Comparison of ENCODE assay signal across 7 cellular contexts in the genomic region with DNA sequence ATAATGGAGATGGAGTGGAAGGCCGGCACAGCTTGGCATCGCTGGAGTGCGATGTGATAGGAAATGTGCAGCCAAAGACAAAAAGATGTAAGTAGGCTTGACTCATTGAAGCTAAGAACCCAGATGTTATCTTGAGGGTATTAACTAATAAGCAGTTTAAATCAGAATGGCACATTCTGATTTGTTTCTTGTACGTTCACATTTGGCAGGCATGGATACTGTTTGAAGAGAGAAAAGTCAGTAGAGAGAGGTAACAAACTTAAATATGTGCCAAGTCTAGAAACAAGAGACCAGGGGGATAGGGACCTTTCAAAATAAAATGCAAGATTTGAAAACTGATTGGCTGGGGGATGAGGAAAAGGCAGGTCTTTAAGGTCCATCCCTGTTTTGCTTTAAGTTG. TPM values are rescaled to one million over a fixed set of nuclear protein-coding genes. Genes with fewer than 3 reads are reported as not detected.
"Had no signal": no experiment of that assay in that cellular context is flagged by ENCODE, and none has a peak within 500 bp of the region (broad histone marks: within the 10 kb centered on the region; RNA-seq: fewer than 3 reads in every experiment).

No MANE protein-coding gene starts in this region.

RNA-seq across cellular contexts. Expression of a gene that starts 51.0 kb away (rescaled TPM):
- total RNA-seq: GM23248, GM23338, H1, H4, H7, H9, HFFc6 had no signal
- polyA plus RNA-seq: GM23248, GM23338, H1 had no signal
